Comparison of ENCODE assay signal across 12 cellular contexts in the genomic region with DNA sequence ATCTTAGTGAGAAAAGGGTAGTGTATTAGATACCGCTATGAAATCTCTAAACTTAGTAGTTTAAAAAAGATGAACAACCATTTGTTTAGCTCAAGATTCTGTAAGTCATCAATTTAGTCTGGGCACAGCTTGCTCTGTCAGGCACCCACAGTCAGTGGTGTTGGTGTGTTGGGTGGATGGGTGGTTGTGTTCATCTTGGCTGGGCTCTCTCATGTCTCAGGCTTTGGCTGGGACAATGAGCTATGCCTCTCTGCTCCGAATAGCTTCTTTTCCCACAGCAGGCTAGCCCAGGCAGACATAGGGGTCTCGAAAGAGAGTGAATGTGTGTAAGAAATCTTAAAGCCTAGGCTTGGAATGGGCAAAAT.
A peak's percentile ranks its signal among the peaks of the same experiment; 100 is the strongest.
DNase-seq lines count a peak whose midpoint lies in the region; ATAC-seq lines count a peak whose summit lies in the region.
"Had no signal": no experiment of that assay in that cellular context is flagged by ENCODE, and none has a peak within 500 bp of the region (broad histone marks: within the 10 kb centered on the region; RNA-seq: fewer than 3 reads in every experiment).

No MANE protein-coding gene starts in this region.

- no peaks in the 10 kb centered on the region for H3K9me3 Mint-ChIP-seq in central memory CD8-positive, alpha-beta T cell
- no peaks in the 10 kb centered on the region for H3K9me3 Mint-ChIP-seq in activated CD8-positive, alpha-beta T cell treated with anti-CD3 and anti-CD28 coated beads, Interleukin-2, amount 10 ng/mL, durations not matched to agents 7 days and 5 days (ENCODE audit: insufficient read depth)
- H3K9me3 Mint-ChIP-seq: natural killer cell had no signal

- no peaks in the 10 kb centered on the region for H3K27me3 Mint-ChIP-seq in central memory CD8-positive, alpha-beta T cell
- H3K27me3 Mint-ChIP-seq in activated CD8-positive, alpha-beta T cell treated with anti-CD3 and anti-CD28 coated beads, Interleukin-2, amount 10 ng/mL, durations not matched to agents 7 days and 5 days (ENCODE audit: low read depth) = no peaks in the 10 kb centered on the region

- peak overlapping the region; percentile 8 for H3K4me3 Mint-ChIP-seq in central memory CD8-positive, alpha-beta T cell
- no peak overlapping the region for H3K4me3 Mint-ChIP-seq in activated CD8-positive, alpha-beta T cell treated with anti-CD3 and anti-CD28 coated beads, Interleukin-2, amount 10 ng/mL, durations not matched to agents 7 days and 5 days
- H3K4me3 Mint-ChIP-seq: natural killer cell had no signal

- CTCF ChIA-PET in activated CD8-positive, alpha-beta T cell treated with anti-CD3 and anti-CD28 coated beads, Interleukin-2, amount 10 ng/mL, durations not matched to agents 7 days and 5 days (lab: Charles Lee) = no interaction called here

- H3K4me1 Mint-ChIP-seq in central memory CD8-positive, alpha-beta T cell = peaks cover 21% of the 10 kb centered on the region
- H3K4me1 Mint-ChIP-seq in activated CD8-positive, alpha-beta T cell treated with anti-CD3 and anti-CD28 coated beads, Interleukin-2, amount 10 ng/mL, durations not matched to agents 7 days and 5 days (ENCODE audit: low read depth) = peaks cover 14% of the 10 kb centered on the region

- no peaks in the 10 kb centered on the region for H3K36me3 Mint-ChIP-seq in central memory CD8-positive, alpha-beta T cell (ENCODE audit: insufficient read depth)
- no peaks in the 10 kb centered on the region for H3K36me3 Mint-ChIP-seq in activated CD8-positive, alpha-beta T cell treated with anti-CD3 and anti-CD28 coated beads, Interleukin-2, amount 10 ng/mL, durations not matched to agents 7 days and 5 days (ENCODE audit: low read depth)
- H3K36me3 Mint-ChIP-seq: natural killer cell had no signal

- peak overlapping the region; percentile 72 for H3K27ac Mint-ChIP-seq in central memory CD8-positive, alpha-beta T cell (ENCODE audit: low read depth)
- H3K27ac Mint-ChIP-seq in activated CD8-positive, alpha-beta T cell treated with anti-CD3 and anti-CD28 coated beads, Interleukin-2, amount 10 ng/mL, durations not matched to agents 7 days and 5 days = no peak overlapping the region
- H3K27ac Mint-ChIP-seq: natural killer cell had no signal

- ATAC-seq in GM18907 (IDR thresholded peaks at IDR 0.05; ENCODE audit: unreplicated experiment) (peak; percentile 38), GM21529 (IDR thresholded peaks at IDR 0.05; ENCODE audit: unreplicated experiment) (peak; percentile 27), HG03103 (IDR thresholded peaks at IDR 0.05; ENCODE audit: low read depth, unreplicated experiment) (peak; percentile 32)
- ATAC-seq in central memory CD8-positive, alpha-beta T cell (replicated peaks; ENCODE audit: extremely low read depth, poor library complexity, severe bottlenecking) = no peak
- ATAC-seq in activated CD8-positive, alpha-beta T cell treated with anti-CD3 and anti-CD28 coated beads, Interleukin-2, amount 10 ng/mL, durations not matched to agents 7 days and 5 days = no peak

- DNase-seq in central memory CD8-positive, alpha-beta T cell (ENCODE audit: low spot score in 2 of 2) = no peak
- DNase-seq in 8988T (no peak), NCI-H1105 treated with DMSO at 0.1 percent for 48 hours (lab: John Stamatoyannopoulos, UW) (no peak), retina (no peak)
- DNase-seq in activated CD8-positive, alpha-beta T cell treated with anti-CD3 and anti-CD28 coated beads, Interleukin-2, amount 10 ng/mL, durations not matched to agents 7 days and 5 days = no peak
- DNase-seq: activated CD8-positive, alpha-beta memory T cell treated with anti-CD3 and anti-CD28 coated beads, Interleukin-2, amount 50 U/mL, for 4 hours; natural killer cell; NCI-H1105; stimulated activated naive CD4-positive, alpha-beta T cell had no signal

- POLR2A ChIA-PET in activated CD8-positive, alpha-beta T cell treated with anti-CD3 and anti-CD28 coated beads, Interleukin-2, amount 10 ng/mL, durations not matched to agents 7 days and 5 days (lab: Charles Lee) = no interaction called here

Comparison
In these comparisons a context has a peak if more than half of its experiments do, and no peak if none do; other contexts are left out.
1. ATAC-seq: peak in GM18907 (single experiment), GM21529 (single experiment) and HG03103 (single experiment); none in central memory CD8-positive, alpha-beta T cell (single experiment) and activated CD8-positive, alpha-beta T cell treated with anti-CD3 and anti-CD28 coated beads, Interleukin-2, amount 10 ng/mL, durations not matched to agents 7 days and 5 days (single experiment).